In genomic region chr1:32374193-32374592, GRCh38 we compare ENCODE assay signal across 33 cellular contexts. TPM values are rescaled to one million over a fixed set of nuclear protein-coding genes. Genes with fewer than 3 reads are reported as not detected.
"Had no signal": no experiment of that assay in that cellular context is flagged by ENCODE, and none has a peak within 500 bp of the region (broad histone marks: within the 10 kb centered on the region; RNA-seq: fewer than 3 reads in every experiment).

No MANE protein-coding gene starts in this region.

- H3K9ac ChIP-seq: neural progenitor cell, parathyroid adenoma had no signal

- H3K9me3 ChIP-seq: colonic mucosa, esophagus muscularis mucosa, heart right ventricle, left lung, suprapubic skin, transverse colon, upper lobe of right lung, uterus had no signal

- H3K27ac Mint-ChIP-seq: dendritic cell treated with granulocyte-macrophage colony-stimulating factor and Interleukin-4, amounts not matched to agents 40 ng/mL and 50 ng/mL, for 4 days; nephron; neural progenitor cell; progenitor cell of endocrine pancreas; stimulated activated naive CD8-positive, alpha-beta T cell treated with anti-CD3 and anti-CD28 coated beads, Interleukin-15, Interleukin-2, amounts not matched to agents 100 ng/mL and 50 ng/mL, for 24 hours had no signal

- H3K4me1 ChIP-seq: colonic mucosa, esophagus muscularis mucosa, foreskin keratinocyte, heart right ventricle, left lung, neural progenitor cell, parathyroid adenoma, suprapubic skin, transverse colon, upper lobe of right lung, uterus had no signal

- H2AFZ ChIP-seq: neural progenitor cell, parathyroid adenoma had no signal

- H3K4me3 Mint-ChIP-seq: dendritic cell treated with granulocyte-macrophage colony-stimulating factor and Interleukin-4, amounts not matched to agents 40 ng/mL and 50 ng/mL, for 4 days; naive thymus-derived CD4-positive, alpha-beta T cell; nephron; neural progenitor cell; stimulated activated naive CD8-positive, alpha-beta T cell treated with anti-CD3 and anti-CD28 coated beads, Interleukin-15, Interleukin-2, amounts not matched to agents 100 ng/mL and 50 ng/mL, for 24 hours had no signal

- H3K4me2 ChIP-seq: neural progenitor cell, smooth muscle cell had no signal

- H3K27me3 Mint-ChIP-seq: dendritic cell treated with granulocyte-macrophage colony-stimulating factor and Interleukin-4, amounts not matched to agents 40 ng/mL and 50 ng/mL, for 4 days; naive thymus-derived CD4-positive, alpha-beta T cell; progenitor cell of endocrine pancreas; stimulated activated naive CD8-positive, alpha-beta T cell treated with anti-CD3 and anti-CD28 coated beads, Interleukin-15, Interleukin-2, amounts not matched to agents 100 ng/mL and 50 ng/mL, for 24 hours had no signal

- DNase-seq: colonic mucosa; effector CD8-positive, alpha-beta T cell; foreskin keratinocyte; glutamatergic neuron; heart right ventricle; hippocampal formation; left cardiac atrium; left lung; mesendoderm; midbrain; naive thymus-derived CD4-positive, alpha-beta T cell; stimulated activated CD4-positive, alpha-beta T cell treated with anti-CD3 and anti-CD28 coated beads, Interleukin-12 subunit alpha, Interleukin-12 subunit beta, amount 100 ng/mL, for 4 hours; stimulated activated CD4-positive, alpha-beta T cell treated with anti-CD3 and anti-CD28 coated beads, Interleukin-1b, Interleukin-23, amount 100 ng/mL, for 48 hours; stimulated activated CD4-positive, alpha-beta T cell treated with anti-CD3 and anti-CD28 coated beads, Interleukin-4, amount 100 ng/mL, for 1 hour; stimulated activated CD8-positive, alpha-beta memory T cell treated with anti-CD3 and anti-CD28 coated beads, Interleukin-4, amount 100 ng/mL, for 48 hours; transverse colon; uterus had no signal

- H3K9me3 Mint-ChIP-seq: dendritic cell treated with granulocyte-macrophage colony-stimulating factor and Interleukin-4, amounts not matched to agents 40 ng/mL and 50 ng/mL, for 4 days; nephron; neural progenitor cell; stimulated activated naive CD8-positive, alpha-beta T cell treated with anti-CD3 and anti-CD28 coated beads, Interleukin-15, Interleukin-2, amounts not matched to agents 100 ng/mL and 50 ng/mL, for 24 hours had no signal

- H3K27me3 ChIP-seq: colonic mucosa, esophagus muscularis mucosa, foreskin keratinocyte, heart right ventricle, left lung, neural progenitor cell, suprapubic skin, transverse colon, upper lobe of right lung, uterus had no signal

- H3K4me3 ChIP-seq: colonic mucosa, esophagus muscularis mucosa, heart right ventricle, left lung, neural progenitor cell, smooth muscle cell, suprapubic skin, transverse colon, upper lobe of right lung, uterus had no signal

- H3K27ac ChIP-seq: colonic mucosa, esophagus muscularis mucosa, foreskin keratinocyte, heart right ventricle, left lung, neural progenitor cell, parathyroid adenoma, suprapubic skin, transverse colon, upper lobe of right lung, uterus had no signal

- H3K4me1 Mint-ChIP-seq: nephron had no signal

- FAIRE-seq: endothelial cell of umbilical vein, islet of Langerhans had no signal

- ATAC-seq: foreskin keratinocyte; heart right ventricle; left cardiac atrium; left lung; naive thymus-derived CD4-positive, alpha-beta T cell; sciatic nerve; upper lobe of right lung had no signal

- H3K36me3 ChIP-seq: neural progenitor cell, uterus had no signal

- H3K79me2 ChIP-seq: parathyroid adenoma had no signal

RNA-seq across cellular contexts. Expression of gene TSSK3, which starts 11.9 kb away (rescaled TPM):
- total RNA-seq: epithelial cell of proximal tubule, foreskin keratinocyte, kidney epithelial cell, lung microvascular endothelial cell, smooth muscle cell had no signal
- polyA plus RNA-seq: foreskin keratinocyte had no signal
